In the genomic region with DNA sequence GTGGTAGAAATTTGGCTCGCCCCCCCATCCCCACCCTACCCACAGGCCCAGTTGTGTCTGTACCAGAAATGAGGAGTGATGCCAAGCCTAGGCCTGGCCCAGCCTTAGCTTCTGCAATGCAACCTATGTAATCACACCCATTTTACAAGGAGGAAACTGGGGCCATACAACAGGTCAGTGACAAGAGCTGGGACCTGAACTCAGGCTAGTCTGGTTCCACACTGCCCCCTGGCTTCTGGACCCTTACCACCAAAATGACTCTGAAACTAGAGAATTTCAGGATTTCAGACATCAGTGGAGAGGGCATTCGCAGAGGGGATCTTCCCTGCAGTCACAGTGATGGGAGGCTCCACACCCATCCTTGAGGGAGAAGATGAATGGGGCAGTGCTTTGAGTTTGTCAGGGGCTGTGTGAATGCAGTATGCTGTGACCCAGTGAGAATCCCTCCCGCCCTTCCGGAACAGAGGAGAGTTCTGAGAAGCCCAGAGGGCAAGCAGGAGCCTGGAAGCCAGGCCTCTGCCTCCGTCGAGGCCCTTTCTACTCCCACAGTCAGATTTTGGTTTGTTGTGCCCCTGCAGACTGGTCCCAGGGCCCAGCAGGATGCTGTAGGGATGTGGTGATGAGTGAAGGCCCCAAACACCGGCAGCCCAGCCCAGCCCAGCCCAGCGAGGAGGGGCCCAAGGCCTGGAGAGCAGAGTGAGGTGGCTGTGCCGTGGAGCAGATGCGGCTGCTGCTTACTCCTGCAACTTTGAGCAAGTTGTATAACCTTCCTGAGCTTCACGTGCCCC, we compare ENCODE assay signal across 8 cellular contexts. TPM values are rescaled to one million over a fixed set of nuclear protein-coding genes. Genes with fewer than 3 reads are reported as not detected.
DNase-seq lines count a peak whose midpoint lies in the region; ATAC-seq and TF ChIP-seq lines count a peak whose summit lies in the region.

No MANE protein-coding gene starts in this region.

- H3K27me3 Mint-ChIP-seq in CD4-positive, alpha-beta memory T cell: no peaks in the 10 kb centered on the region
- no peaks in the 10 kb centered on the region for H3K27me3 Mint-ChIP-seq in IgD-negative memory B cell

- TF ChIP-seq POLR2A in breast epithelium (IDR thresholded peaks at IDR 0.05): no peak

- H3K4me1 Mint-ChIP-seq in CD4-positive, alpha-beta memory T cell: peaks cover 32 to 59% (median 43%) of the 10 kb centered on the region in 4 donors
- H3K4me1 Mint-ChIP-seq in IgD-negative memory B cell: peaks cover 19 to 31% (median 27%) of the 10 kb centered on the region in 3 donors

- H3K4me3 ChIP-seq in CD4-positive, alpha-beta memory T cell (ENCODE audit: low read length in 2 of 2): no peak overlapping the region
- H3K4me3 ChIP-seq in breast epithelium: peak overlapping the region in 1 of 3 donors; percentile 26

- no peaks in the 10 kb centered on the region for H3K9me3 Mint-ChIP-seq in CD4-positive, alpha-beta memory T cell
- no peaks in the 10 kb centered on the region for H3K9me3 Mint-ChIP-seq in IgD-negative memory B cell

- DNase-seq in CD4-positive, alpha-beta memory T cell: no peak
- no peak for DNase-seq in breast epithelium (ENCODE audit: low spot score in 2 of 2)
- DNase-seq in medulla oblongata (ENCODE audit: extremely low spot score): peak; percentile 35
- DNase-seq in NOMO-1 (lab: John Stamatoyannopoulos, UW; ENCODE audit: unreplicated experiment in 2 of 2): no peak

- peaks cover 22% of the 10 kb centered on the region for H3K36me3 ChIP-seq in CD4-positive, alpha-beta memory T cell (ENCODE audit: insufficient read depth, low read length)
- H3K36me3 ChIP-seq in breast epithelium: peaks cover 7% of the 10 kb centered on the region

- H3K4me1 ChIP-seq in CD4-positive, alpha-beta memory T cell (ENCODE audit: insufficient read depth, low read length): peaks cover 39% of the 10 kb centered on the region
- peaks cover 6 to 16% of the 10 kb centered on the region in 2 donors for H3K4me1 ChIP-seq in breast epithelium

- intact Hi-C loops in CD4-positive, alpha-beta memory T cell (cut with micrococcal nuclease): loop anchor here (2.0 to 5.0 kb wide), 2 partner anchors 26 to 256 kb away; a partner anchor contains a TSS
- intact Hi-C loops in breast epithelium (cut with DNase I; ENCODE audit: low total_unique reads): no loop called here

- H3K4me3 Mint-ChIP-seq in CD4-positive, alpha-beta memory T cell: peak overlapping the region in 1 of 8 donors; percentile 85
- peak overlapping the region in 1 of 4 donors; percentile 55 for H3K4me3 Mint-ChIP-seq in IgD-negative memory B cell

- TF ChIP-seq CTCF in breast epithelium (IDR thresholded peaks at IDR 0.05): no peak

- CTCF ChIA-PET in CD4-positive, alpha-beta memory T cell (lab: Charles Lee; ENCODE audit: partially characterized antibody): interaction anchor here (0.6 to 1.7 kb wide), 7 partner anchors 10 to 290 kb away, joined by 4 to 7 read pairs (median 4); no protein-coding TSS in a partner anchor

- H3K36me3 Mint-ChIP-seq in CD4-positive, alpha-beta memory T cell: peaks cover 14 to 16% of the 10 kb centered on the region in 2 donors
- H3K36me3 Mint-ChIP-seq in IgD-negative memory B cell: peaks cover 1% of the 10 kb centered on the region

- peak overlapping the region in 6 of 7 donors; percentile 70 to 95 (median 92) for H3K27ac Mint-ChIP-seq in CD4-positive, alpha-beta memory T cell
- H3K27ac Mint-ChIP-seq in IgD-negative memory B cell: peak overlapping the region in 2 of 3 donors; percentile 63 to 76

- H3K27ac ChIP-seq in CD4-positive, alpha-beta memory T cell (ENCODE audit: low read depth, low read length): peak overlapping the region; percentile 59
- peak overlapping the region; percentile 82 to 89 for H3K27ac ChIP-seq in breast epithelium

- H3K9me3 ChIP-seq in CD4-positive, alpha-beta memory T cell (ENCODE audit: control insufficient read depth in 1 of 2, low read length in 2 of 2): no peaks in the 10 kb centered on the region
- H3K9me3 ChIP-seq in breast epithelium: no peaks in the 10 kb centered on the region

- POLR2A ChIA-PET in CD4-positive, alpha-beta memory T cell (lab: Charles Lee; ENCODE audit: partially characterized antibody): interaction anchor here (1.0 to 3.2 kb wide), 4 partner anchors 8 to 33 kb away, joined by 4 to 33 read pairs (median 8); no protein-coding TSS in a partner anchor

- H3K27me3 ChIP-seq in CD4-positive, alpha-beta memory T cell (ENCODE audit: insufficient read depth, low read length): no peaks in the 10 kb centered on the region
- H3K27me3 ChIP-seq in breast epithelium: no peaks in the 10 kb centered on the region

- ATAC-seq in HG02970 (IDR thresholded peaks at IDR 0.05; ENCODE audit: low FRiP score, unreplicated experiment): no peak
- ATAC-seq in GM18519 (IDR thresholded peaks at IDR 0.05; ENCODE audit: low FRiP score, unreplicated experiment): no peak
- ATAC-seq in HG03025 (IDR thresholded peaks at IDR 0.05; ENCODE audit: low FRiP score, unreplicated experiment): no peak

RNA-seq across cellular contexts. Expression of a gene that starts 48.1 kb away (rescaled TPM):
- total RNA-seq in CD4-positive, alpha-beta memory T cell: not detected
- polyA plus RNA-seq in CD4-positive, alpha-beta memory T cell: not detected
- 2.9 TPM for polyA plus RNA-seq in IgD-negative memory B cell
- 100 to 1,000 TPM in 1 of 3 donors, 10 to 100 TPM in 2; 72.9 to 112 (median 91.8) TPM for total RNA-seq in breast epithelium

Comparison
In these comparisons a context has a peak if more than half of its experiments do, and no peak if none do; other contexts are left out.
1. RNA of a gene that starts 48.1 kb away (total RNA-seq): 72.9 to 112 TPM in breast epithelium; not detected in CD4-positive, alpha-beta memory T cell; every median in the first group is over 10 times any median in the second.